ENCODE assay signal across 8 cellular contexts in genomic region chr10:2957785-2958184, GRCh38.
"Had no signal": no experiment of that assay in that cellular context is flagged by ENCODE, and none has a peak within 500 bp of the region (broad histone marks: within the 10 kb centered on the region; RNA-seq: fewer than 3 reads in every experiment).

No MANE protein-coding gene starts in this region.

- DNase-seq: GOT3, H7, HFFc6, IMR-90 had no signal

- ATAC-seq: HCT116, K562 had no signal

- H3K36me3 ChIP-seq: HAP-1 had no signal

- H3K4me3 ChIP-seq: HAP-1, K562 had no signal

- H3K4me1 ChIP-seq: HAP-1 had no signal

- H3K9me3 ChIP-seq: HAP-1 had no signal

- H3K27ac ChIP-seq: HL-60 had no signal
